8 cellular contexts compared by ENCODE assay signal in genomic region chr1:71587961-71588360, GRCh38.
A peak's percentile ranks its signal among the peaks of the same experiment; 100 is the strongest.
DNase-seq lines count a peak whose midpoint lies in the region; ATAC-seq and TF ChIP-seq lines count a peak whose summit lies in the region.

No MANE protein-coding gene starts in this region.

- H3K9me3 ChIP-seq in body of pancreas (no peaks in the 10 kb centered on the region), right lobe of liver (no peaks in the 10 kb centered on the region)

- H3K27me3 ChIP-seq in body of pancreas (no peaks in the 10 kb centered on the region), right lobe of liver (no peaks in the 10 kb centered on the region)

- H3K36me3 ChIP-seq in body of pancreas (replicated peaks in 1 of 2; ENCODE audit: insufficient read depth in 1 of 2, low read depth in 2 of 2) (no peaks in the 10 kb centered on the region), right lobe of liver (no peaks in the 10 kb centered on the region)

- TF ChIP-seq POLR2A in body of pancreas (IDR thresholded peaks at IDR 0.05) = no peak
- no peak for TF ChIP-seq POLR2A in right lobe of liver (IDR thresholded peaks at IDR 0.05)

- H3K4me1 ChIP-seq in body of pancreas (no peaks in the 10 kb centered on the region), right lobe of liver (no peaks in the 10 kb centered on the region)

- intact Hi-C loops in body of pancreas (cut with DNase I) (loop anchor here (10.0 kb wide), 1 partner anchor 447 kb away; no protein-coding TSS in a partner anchor), right lobe of liver (cut with DNase I) (no loop called here)

- TF ChIP-seq CTCF in LNCaP clone FGC (IDR thresholded peaks at IDR 0.05; ENCODE audit: control insufficient read depth, extremely low read depth, insufficient read depth) (peak; percentile 45), body of pancreas (IDR thresholded peaks at IDR 0.05) (peak in 4 of 7 experiments; percentile 46 to 61 (median 54)), right lobe of liver (IDR thresholded peaks at IDR 0.05) (peak in 3 of 4 donors; percentile 18 to 21 (median 21)), GM13976 (IDR thresholded peaks at IDR 0.05; ENCODE audit: borderline replicate concordance, control extremely low read depth, extremely low read depth, insufficient read depth, missing control alignments) (no peak)

- in situ Hi-C loops in GM13976 (cut with MboI; ENCODE audit: low sequenced_read_pairs, unreplicated experiment) = loop anchor here (25.0 kb wide), 1 partner anchor 449 kb away; no protein-coding TSS in a partner anchor

- no peak overlapping the region for H3K4me3 ChIP-seq in LNCaP clone FGC (ENCODE audit: low read depth, low read length)
- H3K4me3 ChIP-seq in body of pancreas = no peak overlapping the region
- H3K4me3 ChIP-seq in right lobe of liver = no peak overlapping the region

- DNase-seq in DMS 273 treated with DMSO at 0.1 percent for 48 hours (lab: John Stamatoyannopoulos, UW) = peak; percentile 17
- DNase-seq in LNCaP clone FGC (ENCODE audit: low read depth) = peak; percentile 25
- no peak for DNase-seq in body of pancreas
- no peak for DNase-seq in right lobe of liver
- DNase-seq in GM13976 (ENCODE audit: low spot score) = no peak

- ATAC-seq in body of pancreas = no peak
- no peak for ATAC-seq in right lobe of liver
- ATAC-seq in GM21526 (IDR thresholded peaks at IDR 0.05; ENCODE audit: low FRiP score, unreplicated experiment) = no peak
- no peak for ATAC-seq in HG03460 (IDR thresholded peaks at IDR 0.05; ENCODE audit: unreplicated experiment)
- ATAC-seq in HG03280 (IDR thresholded peaks at IDR 0.05; ENCODE audit: unreplicated experiment) = no peak

- WGBS in body of pancreas, 2 donors = 18 to 29% methylated on average over 3 of the region's 3 CpGs
- 23% methylated on average over 3 of the region's 3 CpGs for WGBS in right lobe of liver (ENCODE audit: insufficient coverage, low coverage, low lambda C conversion rate, missing lambda C conversion rate)

- H3K27ac ChIP-seq in body of pancreas = no peak overlapping the region
- H3K27ac ChIP-seq in right lobe of liver = no peak overlapping the region

Comparison
In these comparisons a context has a peak if more than half of its experiments do, and no peak if none do; other contexts are left out.
1. DNase-seq: peak in DMS 273 treated with DMSO at 0.1 percent for 48 hours (single experiment) and LNCaP clone FGC (single experiment); none in body of pancreas (0 of 4), right lobe of liver (0 of 3) and GM13976 (single experiment).